24 cellular contexts compared by ENCODE assay signal in genomic region chr15:39609166-39609918, GRCh38.
"Had no signal": no experiment of that assay in that cellular context is flagged by ENCODE, and none has a peak within 500 bp of the region (broad histone marks: within the 10 kb centered on the region; RNA-seq: fewer than 3 reads in every experiment).

No MANE protein-coding gene starts in this region.

- H3K27ac Mint-ChIP-seq: activated CD4-positive, alpha-beta T cell treated with anti-CD3 and anti-CD28 coated beads, Interleukin-2, amount 10 ng/mL, durations not matched to agents 24 days and 14 days; activated naive CD8-positive, alpha-beta T cell; activated T-cell treated with anti-CD3 and anti-CD28 coated beads, Interleukin-2, amount 50 U/mL, for 24 hours; activated T-helper 2 cell treated with anti-CD3 and anti-CD28 coated beads, Interferon-gamma antibody, Interleukin-2, Interleukin-4, amounts not matched to agents 10 μg/mL and 5 μg/mL and 100 μg/mL, durations not matched to agents 14 hours and 24 hours and 36 hours; naive thymus-derived CD4-positive, alpha-beta T cell; stimulated activated naive B cell treated with anti-CD40 and anti-IgM and Interleukin-4, amounts not matched to agents 10 μg/mL and 1 μg/mL and 100 μg/mL, for 72 hours had no signal

- H3K4me1 ChIP-seq: adrenal gland, ascending aorta, prostate gland, upper lobe of left lung had no signal

- H3K27me3 ChIP-seq: adrenal gland, ascending aorta, brain microvascular endothelial cell, neutrophil, ovary, testis, upper lobe of left lung had no signal

- H3K9me3 ChIP-seq: ovary, prostate gland, testis had no signal

- H3K27ac ChIP-seq: adrenal gland, ascending aorta, brain microvascular endothelial cell, neutrophil, ovary, prostate gland, SK-N-MC, testis, upper lobe of left lung had no signal

- H3K36me3 ChIP-seq: adrenal gland, ascending aorta, brain microvascular endothelial cell, neutrophil, ovary, prostate gland, upper lobe of left lung had no signal

- H3K4me3 Mint-ChIP-seq: activated CD4-positive, alpha-beta memory T cell treated with anti-CD3 and anti-CD28 coated beads, Interleukin-2, amount 10 ng/mL, durations not matched to agents 7 days and 5 days; activated CD4-positive, alpha-beta T cell treated with anti-CD3 and anti-CD28 coated beads, Interleukin-2, amount 10 ng/mL, durations not matched to agents 24 days and 14 days; activated naive CD8-positive, alpha-beta T cell; activated T-cell treated with anti-CD3 and anti-CD28 coated beads, Interleukin-2, amount 50 U/mL, for 24 hours; naive thymus-derived CD4-positive, alpha-beta T cell; stimulated activated naive B cell treated with anti-CD40 and anti-IgM and Interleukin-4, amounts not matched to agents 10 μg/mL and 1 μg/mL and 100 μg/mL, for 72 hours had no signal

- DNase-seq: activated CD4-positive, alpha-beta memory T cell treated with anti-CD3 and anti-CD28 coated beads, Interleukin-2, amount 10 ng/mL, durations not matched to agents 7 days and 5 days; activated CD4-positive, alpha-beta T cell treated with anti-CD3 and anti-CD28 coated beads, Interleukin-2, amount 10 ng/mL, durations not matched to agents 24 days and 14 days; activated naive CD4-positive, alpha-beta T cell; activated T-cell treated with anti-CD3 and anti-CD28 coated beads, Interleukin-2, amount 50 U/mL, for 24 hours; adrenal gland; brain microvascular endothelial cell; caudate nucleus; effector memory CD4-positive, alpha-beta T cell; foreskin melanocyte; hippocampal formation; left ventricle myocardium superior; naive thymus-derived CD4-positive, alpha-beta T cell; ovary; stimulated activated CD4-positive, alpha-beta T cell treated with anti-CD3 and anti-CD28 coated beads, Interleukin-2, amount 100 ng/mL, for 48 hours; stimulated activated CD8-positive, alpha-beta memory T cell treated with anti-CD3 and anti-CD28 coated beads, Interleukin-4, amount 100 ng/mL, for 48 hours; stimulated activated naive B cell treated with anti-CD40 and anti-IgM and Interleukin-4, amounts not matched to agents 10 μg/mL and 1 μg/mL and 100 μg/mL, for 72 hours; testis; upper lobe of left lung had no signal

- H3K27me3 Mint-ChIP-seq: activated naive CD8-positive, alpha-beta T cell had no signal

- ATAC-seq: left ventricle myocardium superior; naive thymus-derived CD4-positive, alpha-beta T cell; stimulated activated naive B cell treated with anti-CD40 and anti-IgM and Interleukin-4, amounts not matched to agents 10 μg/mL and 1 μg/mL and 100 μg/mL, for 72 hours had no signal

- H3K4me3 ChIP-seq: adrenal gland, ascending aorta, ovary, prostate gland, SK-N-MC, testis, upper lobe of left lung had no signal

- H3K4me1 Mint-ChIP-seq: stimulated activated naive B cell treated with anti-CD40 and anti-IgM and Interleukin-4, amounts not matched to agents 10 μg/mL and 1 μg/mL and 100 μg/mL, for 72 hours had no signal
